In genomic region chr16:8953064-8953463, GRCh38 we compare ENCODE assay signal across 15 cellular contexts. TPM values are rescaled to one million over a fixed set of nuclear protein-coding genes. Genes with fewer than 3 reads are reported as not detected.
DNase-seq lines count a peak whose midpoint lies in the region; ATAC-seq, FAIRE-seq and TF ChIP-seq lines count a peak whose summit lies in the region.
"Had no signal": no experiment of that assay in that cellular context is flagged by ENCODE, and none has a peak within 500 bp of the region (broad histone marks: within the 10 kb centered on the region; RNA-seq: fewer than 3 reads in every experiment).

No MANE protein-coding gene starts in this region.

- H3K36me3 Mint-ChIP-seq in activated T-cell treated with anti-CD3 and anti-CD28 coated beads, Interleukin-2, amount 50 U/mL, for 4 hours (ENCODE audit: insufficient read depth), result no peaks in the 10 kb centered on the region

- no peak overlapping the region for H2BK20ac ChIP-seq in H1 (ENCODE audit: low read length)

- no peak for FAIRE-seq in H1 (lab: Jason Lieb, UNC)
- FAIRE-seq: A204.1, small intestine had no signal

- no peak overlapping the region for H2BK120ac ChIP-seq in H1 (replicated peaks; ENCODE audit: low read depth, low read length)

- TF ChIP-seq CTCF in OCI-LY1 (IDR thresholded peaks at IDR 0.05; ENCODE audit: low read length), result no peak
- no peak for TF ChIP-seq CTCF in H1 (IDR thresholded peaks at IDR 0.05; ENCODE audit: control extremely low read depth in 1 of 3, insufficient read depth in 1 of 3, low read depth in 1 of 3, low read length in 3 of 3)
- TF ChIP-seq CTCF in suprapubic skin (IDR thresholded peaks at IDR 0.05), result no peak

- no peak overlapping the region for H3K18ac ChIP-seq in H1 (ENCODE audit: extremely low read depth, low read length)

- no peaks in the 10 kb centered on the region for H3K9me3 ChIP-seq in OCI-LY1 (ENCODE audit: low read length)
- H3K9me3 ChIP-seq in H1 (ENCODE audit: insufficient read depth in 2 of 2, low read depth in 1 of 2, low read length in 1 of 2), result no peaks in the 10 kb centered on the region
- no peaks in the 10 kb centered on the region for H3K9me3 ChIP-seq in suprapubic skin
- H3K9me3 ChIP-seq: mucosa of descending colon had no signal

- H2AFZ ChIP-seq in OCI-LY1 (ENCODE audit: low read length), result no peak overlapping the region
- H2AFZ ChIP-seq in H1 (ENCODE audit: low read length), result no peak overlapping the region
- H2AFZ ChIP-seq: parathyroid adenoma had no signal

- no peaks in the 10 kb centered on the region for H3K9me3 Mint-ChIP-seq in activated T-cell treated with anti-CD3 and anti-CD28 coated beads, Interleukin-2, amount 50 U/mL, for 4 hours
- H3K9me3 Mint-ChIP-seq: activated B cell treated with CpG ODN at 0.5 μM for 24 hours had no signal

- no peak overlapping the region for H3K23ac ChIP-seq in H1 (ENCODE audit: insufficient read length)

- no peak for ATAC-seq in activated T-cell treated with anti-CD3 and anti-CD28 coated beads, Interleukin-2, amount 50 U/mL, for 4 hours

- H3K4me3 Mint-ChIP-seq in activated T-cell treated with anti-CD3 and anti-CD28 coated beads, Interleukin-2, amount 50 U/mL, for 4 hours, result peak overlapping the region; percentile 50
- H3K4me3 Mint-ChIP-seq: activated B cell treated with CpG ODN at 0.5 μM for 24 hours had no signal

- H2BK15ac ChIP-seq in H1 (ENCODE audit: low read length), result 0 out of 2 replicates have a peak overlapping the region, but pooled peaks have one; percentile 22

- TF ChIP-seq POLR2A in H1 (IDR thresholded peaks at IDR 0.05; ENCODE audit: control extremely low read depth in 1 of 2, low read depth in 2 of 2, low read length in 2 of 2) (no peak), suprapubic skin (IDR thresholded peaks at IDR 0.05) (no peak)

- H4K8ac ChIP-seq in H1 (ENCODE audit: extremely low read depth, insufficient read depth, low read length), result no peak overlapping the region

- H3K79me2 ChIP-seq in OCI-LY1 (ENCODE audit: insufficient read depth, low read length) (peaks cover 77% of the 10 kb centered on the region), H1 (ENCODE audit: control insufficient read depth in 1 of 2, insufficient read depth in 2 of 2, low read length in 2 of 2) (peaks cover 76 to 95% of the 10 kb centered on the region in 2 experiments)

- peak overlapping the region; percentile 70; the same call in 1 of the 2 replicates for H3K9ac ChIP-seq in OCI-LY1 (ENCODE audit: low read length)
- H3K9ac ChIP-seq in H1 (replicated peaks in 1 of 4; ENCODE audit: extremely low read depth in 1 of 4, low read depth in 3 of 4, low read length in 3 of 4), result no peak overlapping the region
- H3K9ac ChIP-seq: parathyroid adenoma had no signal

- peaks cover 9% of the 10 kb centered on the region for H3F3A ChIP-seq in OCI-LY1 (ENCODE audit: insufficient read depth, low read length)

- TF ChIP-seq RAD21 in H1 (IDR thresholded peaks at IDR 0.05 in 1 of 2, conservative IDR thresholded peaks at IDR 0.05 in 1 of 2; ENCODE audit: low read depth in 2 of 2, low read length in 2 of 2), result no peak

- H3K79me1 ChIP-seq in H1 (ENCODE audit: low read depth, low read length), result peaks cover 20% of the 10 kb centered on the region

- CTCF ChIA-PET in H1 (lab: Charles Lee; ENCODE audit: partially characterized antibody), result no interaction called here

- no peak overlapping the region; the same call in 1 of the 2 replicates for H2BK12ac ChIP-seq in H1 (ENCODE audit: low read depth, low read length)

- no peaks in the 10 kb centered on the region for H4K20me1 ChIP-seq in OCI-LY1 (ENCODE audit: insufficient read depth, low read length)
- H4K20me1 ChIP-seq in H1 (replicated peaks in 1 of 2; ENCODE audit: control insufficient read depth in 1 of 2, insufficient read depth in 2 of 2, low read length in 2 of 2), result peaks cover 55 to 71% of the 10 kb centered on the region in 2 experiments

- H4K5ac ChIP-seq in H1 (ENCODE audit: insufficient read length, low read depth, low read length), result no peak overlapping the region

- 88% methylated on average over 11 of the region's 11 CpGs; no CpG with 5 or more reads in 1 of the 2 experiments for WGBS in H1 (ENCODE audit: extremely low coverage in 1 of 2, insufficient coverage in 1 of 2, insufficient read length in 1 of 2, insufficient replicate concordance in 2 of 2, low coverage in 1 of 2, low lambda C conversion rate in 2 of 2, missing lambda C conversion rate in 1 of 2), 2 experiments
- WGBS in suprapubic skin, result 80% methylated on average over 11 of the region's 11 CpGs

- H2BK5ac ChIP-seq in H1 (ENCODE audit: low read depth, low read length), result peak overlapping the region; percentile 35; the same call in 1 of the 2 replicates

- no peak overlapping the region for H2AK5ac ChIP-seq in H1 (ENCODE audit: low read depth, low read length)

- no peak overlapping the region for H4K91ac ChIP-seq in H1 (replicated peaks; ENCODE audit: insufficient read length, low read length)

- no peak for DNase-seq in activated T-cell treated with anti-CD3 and anti-CD28 coated beads, Interleukin-2, amount 50 U/mL, for 4 hours
- DNase-seq in activated T-cell treated with anti-CD3 and anti-CD28 coated beads for 4 hours (no peak), H1 (ENCODE audit: low read depth in 1 of 2, low spot score in 2 of 2) (no peak), posterior vena cava (ENCODE audit: low spot score) (peak; percentile 36), suprapubic skin (ENCODE audit: low spot score in 2 of 2) (no peak), putamen (ENCODE audit: low spot score) (no peak), RPMI8226 (no peak)
- DNase-seq: activated B cell treated with CpG ODN at 0.5 μM for 24 hours, amniotic stem cell, mucosa of descending colon, NCI-H226, small intestine had no signal

- intact Hi-C loops in posterior vena cava (cut with DNase I), result no loop called here

- H3K9me2 ChIP-seq in OCI-LY1 (ENCODE audit: low read depth, low read length), result no peaks in the 10 kb centered on the region

- H3K56ac ChIP-seq in H1 (replicated peaks; ENCODE audit: insufficient read length, low read depth, low read length), result no peak overlapping the region

- no peak overlapping the region for H3K4ac ChIP-seq in H1 (replicated peaks; ENCODE audit: insufficient read length, low read depth, low read length)

- no peaks in the 10 kb centered on the region for H3K27me3 Mint-ChIP-seq in activated T-cell treated with anti-CD3 and anti-CD28 coated beads, Interleukin-2, amount 50 U/mL, for 4 hours (ENCODE audit: low read depth)
- H3K27me3 Mint-ChIP-seq: activated B cell treated with CpG ODN at 0.5 μM for 24 hours had no signal

- no peaks in the 10 kb centered on the region for H3K23me2 ChIP-seq in H1 (ENCODE audit: low read depth, low read length)

- peaks cover 96% of the 10 kb centered on the region for H3K4me1 ChIP-seq in OCI-LY1 (ENCODE audit: insufficient read depth, low read length, severe bottlenecking)
- peaks cover 20 to 33% (median 29%) of the 10 kb centered on the region in 4 experiments for H3K4me1 ChIP-seq in H1 (replicated peaks in 1 of 4; ENCODE audit: control insufficient read depth in 3 of 4, insufficient read depth in 4 of 4, low read length in 3 of 4)
- H3K4me1 ChIP-seq in suprapubic skin, result peaks cover 74% of the 10 kb centered on the region

- TF ChIP-seq EP300 in H1 (IDR thresholded peaks at IDR 0.05; ENCODE audit: borderline replicate concordance in 1 of 2, low read depth in 2 of 2, low read length in 2 of 2) (no peak), suprapubic skin (IDR thresholded peaks at IDR 0.05) (no peak)

- POLR2A ChIA-PET in H1 (lab: Charles Lee; ENCODE audit: partially characterized antibody), result no interaction called here

- H3K14ac ChIP-seq in H1 (ENCODE audit: insufficient read length), result no peak overlapping the region

- peak overlapping the region; percentile 96 for H3K27ac ChIP-seq in OCI-LY1 (ENCODE audit: low read depth, low read length, poor library complexity, severe bottlenecking)
- no peak overlapping the region for H3K27ac ChIP-seq in H1 (ENCODE audit: low read depth, low read length)
- H3K27ac ChIP-seq in suprapubic skin, result no peak overlapping the region
- H3K27ac ChIP-seq: parathyroid adenoma had no signal

- peaks cover 24% of the 10 kb centered on the region for H3K36me3 ChIP-seq in OCI-LY1 (ENCODE audit: insufficient read depth, low read length)
- H3K36me3 ChIP-seq in H1 (ENCODE audit: control insufficient read depth in 2 of 4, insufficient read depth in 4 of 4, low read length in 3 of 4), result no peaks in the 10 kb centered on the region
- H3K36me3 ChIP-seq in suprapubic skin, result no peaks in the 10 kb centered on the region

- H3K27me3 ChIP-seq in OCI-LY1 (ENCODE audit: insufficient read depth, low read length), result no peaks in the 10 kb centered on the region
- H3K27me3 ChIP-seq in H1 (replicated peaks in 1 of 4; ENCODE audit: control insufficient read depth in 3 of 4, extremely low read depth in 1 of 4, insufficient read depth in 3 of 4, low read length in 3 of 4), result no peaks in the 10 kb centered on the region
- no peaks in the 10 kb centered on the region for H3K27me3 ChIP-seq in suprapubic skin

- H3K4me3 ChIP-seq in OCI-LY1 (ENCODE audit: low read depth, low read length, poor library complexity, severe bottlenecking) (peak overlapping the region; percentile 49), H1 (ENCODE audit: extremely low read depth in 1 of 4, insufficient read depth in 2 of 4, low read depth in 3 of 4, low read length in 4 of 4) (no peak overlapping the region), suprapubic skin (no peak overlapping the region)
- H3K4me3 ChIP-seq: mucosa of descending colon had no signal

- peaks cover 89% of the 10 kb centered on the region for H3K4me1 Mint-ChIP-seq in activated T-cell treated with anti-CD3 and anti-CD28 coated beads, Interleukin-2, amount 50 U/mL, for 4 hours (ENCODE audit: low read depth)

- H3K4me2 ChIP-seq in OCI-LY1 (ENCODE audit: low read length) (peak overlapping the region; percentile 98), H1 (ENCODE audit: insufficient read depth in 1 of 2, low read depth in 2 of 2, low read length in 2 of 2) (no peak overlapping the region)

TF ChIP-seq in H1, 55 proteins besides CTCF, POLR2A, EP300 and RAD21 (continues in another document):
- TF ChIP-seq BACH1 (IDR thresholded peaks at IDR 0.05; ENCODE audit: low read length) (no peak), HDAC6 (IDR thresholded peaks at IDR 0.05; ENCODE audit: low read depth, low read length) (no peak), FOSL1 (IDR thresholded peaks at IDR 0.05; ENCODE audit: insufficient read depth, low read depth, low read length) (no peak)

RNA-seq across cellular contexts. Expression of gene USP7, which starts 10.6 kb away (rescaled TPM):
- total RNA-seq in activated T-cell treated with anti-CD3 and anti-CD28 coated beads, Interleukin-2, amount 50 U/mL, for 4 hours, result 100 to 1,000 TPM; 189 to 210 (median 196) TPM
- total RNA-seq in H1 (2021; fragmentation: NEBNext Ultra II Directional; extraction: Animal tissue kit (Norgen Biotek cat#: 25700)), result 208 and 211 TPM in 2 replicates
- polyA plus RNA-seq in H1 (2011; rRNA removed), result 21.3 and 22.8 TPM in 2 replicates
- polyA plus RNA-seq in H1 (2011; cell fraction: cytosol; rRNA removed), result 30.9 TPM
- polyA plus RNA-seq in H1 (2011; cell fraction: nucleus; rRNA removed), result 117 TPM
- polyA plus RNA-seq in H1 (2012, experiment 1 of 2), result 91.3 to 141 TPM (median 111 TPM) in 4 replicates
- polyA plus RNA-seq in H1 (2012, experiment 2 of 2), result 7.7 TPM
- polyA plus RNA-seq in H1 (2013, experiment 1 of 2), result 77.1 TPM
- polyA plus RNA-seq in H1 (2013, experiment 2 of 2), result 78.8 TPM
- 157 and 170 TPM in 2 replicates for polyA minus RNA-seq in H1 (2011; rRNA and poly(A)+ RNA removed)
- 41.6 TPM for polyA minus RNA-seq in H1 (2011; cell fraction: cytosol; rRNA and poly(A)+ RNA removed)
- polyA minus RNA-seq in H1 (2011; cell fraction: nucleus; rRNA and poly(A)+ RNA removed), result 170 TPM
- total RNA-seq in posterior vena cava (10 to 100 TPM; 72.2 to 82.7 TPM), suprapubic skin (100 to 1,000 TPM in 3 of 4 donors, 10 to 100 TPM in 1; 94.7 to 135 (median 119) TPM)
